ENCODE assay signal across 12 cellular contexts in genomic region chr6:15505463-15505918, GRCh38.
DNase-seq lines count a peak whose midpoint lies in the region; ATAC-seq and TF ChIP-seq lines count a peak whose summit lies in the region.
"Had no signal": no experiment of that assay in that cellular context is flagged by ENCODE, and none has a peak within 500 bp of the region (broad histone marks: within the 10 kb centered on the region; RNA-seq: fewer than 3 reads in every experiment).

No MANE protein-coding gene starts in this region.

- H3K18ac ChIP-seq in neuronal stem cell (ENCODE audit: low read length) = no peak overlapping the region

- peaks cover 18% of the 10 kb centered on the region for H3K79me1 ChIP-seq in neuronal stem cell (ENCODE audit: low read depth, low read length)

- H3K4me1 ChIP-seq in heart right ventricle = peaks cover 15 to 65% (median 52%) of the 10 kb centered on the region in 9 donors
- H3K4me1 ChIP-seq in esophagus (ENCODE audit: control insufficient read depth in 2 of 2, insufficient read depth in 2 of 2, low read length in 1 of 2) = peaks cover 0 to 7% of the 10 kb centered on the region in 2 donors
- peaks cover 0 to 5% of the 10 kb centered on the region in 2 donors for H3K4me1 ChIP-seq in neuronal stem cell (ENCODE audit: control insufficient read depth in 2 of 2, insufficient read depth in 1 of 2, low read depth in 1 of 2, low read length in 2 of 2)
- H3K4me1 ChIP-seq in urinary bladder (ENCODE audit: insufficient read depth) = no peaks in the 10 kb centered on the region

- TF ChIP-seq CTCF in heart right ventricle (IDR thresholded peaks at IDR 0.05) = no peak

- H3K23ac ChIP-seq in neuronal stem cell (ENCODE audit: low read depth, low read length, poor library complexity) = no peak overlapping the region

- WGBS in heart right ventricle, 2 donors = 89 to 92% methylated on average over 18 of the region's 18 CpGs
- 82 to 86% methylated on average over 18 of the region's 18 CpGs for WGBS in esophagus, 2 donors
- WGBS in neuronal stem cell (ENCODE audit: extremely low coverage in 2 of 2, insufficient read length in 2 of 2, insufficient replicate concordance in 1 of 2), 2 donors = no CpG with 5 or more reads among the region's 18 CpGs
- WGBS in urinary bladder = 65% methylated on average over 18 of the region's 18 CpGs

- H3K9me3 ChIP-seq in heart right ventricle (no peaks in the 10 kb centered on the region), esophagus (ENCODE audit: control insufficient read depth in 2 of 2, insufficient read depth in 1 of 2, low read depth in 1 of 2, low read length in 1 of 2) (no peaks in the 10 kb centered on the region), neuronal stem cell (replicated peaks in 1 of 2; ENCODE audit: control insufficient read depth in 2 of 2, insufficient read depth in 1 of 2, low read depth in 1 of 2, low read length in 2 of 2) (no peaks in the 10 kb centered on the region)

- no peak overlapping the region for H2AK5ac ChIP-seq in neuronal stem cell (ENCODE audit: low read depth, low read length)

- H3K14ac ChIP-seq in neuronal stem cell (ENCODE audit: low read length) = peak overlapping the region; percentile 65

- no peak overlapping the region for H3K4me2 ChIP-seq in neuronal stem cell (ENCODE audit: insufficient read depth, low read length, poor library complexity, severe bottlenecking)

- H3K27ac ChIP-seq in heart right ventricle (peak overlapping the region; percentile 46 to 88 (median 78)), esophagus (ENCODE audit: low read depth in 2 of 2, low read length in 1 of 2) (peak overlapping the region; percentile 20 to 35), neuronal stem cell (replicated peaks; ENCODE audit: low read length) (no peak overlapping the region), urinary bladder (ENCODE audit: low read depth) (peak overlapping the region; percentile 14)

- H2BK120ac ChIP-seq in neuronal stem cell (ENCODE audit: low read depth, low read length) = no peak overlapping the region

- ATAC-seq in heart right ventricle = peak in 1 of 8 donors; percentile 2
- no peak for ATAC-seq in left cardiac atrium
- ATAC-seq in HG03039 (IDR thresholded peaks at IDR 0.05; ENCODE audit: unreplicated experiment) = no peak
- no peak for ATAC-seq in left lobe of liver
- ATAC-seq: HCT116 had no signal

- no peak overlapping the region for H2BK5ac ChIP-seq in neuronal stem cell (ENCODE audit: low read length)

- H3K36me3 ChIP-seq in heart right ventricle (peaks cover 0 to 77% (median 0%) of the 10 kb centered on the region in 9 donors), esophagus (ENCODE audit: control insufficient read depth in 2 of 2, insufficient read depth in 2 of 2, low read length in 1 of 2) (peaks cover 15 to 41% of the 10 kb centered on the region in 2 donors), neuronal stem cell (replicated peaks in 1 of 2; ENCODE audit: control insufficient read depth in 2 of 2, insufficient read depth in 2 of 2, low read length in 2 of 2) (peaks cover 38 to 100% of the 10 kb centered on the region in 2 donors), urinary bladder (ENCODE audit: insufficient read depth) (peaks cover 2% of the 10 kb centered on the region)

- intact Hi-C loops in heart right ventricle (cut with DNase I) = loop anchor here in 5 of 10 donors (2.0 to 10.0 kb wide), 5 partner anchors 109 to 1381 kb away; no protein-coding TSS in a partner anchor
- intact Hi-C loops in left cardiac atrium (cut with DNase I) = loop anchor here in 1 of 2 donors (10.0 kb wide), 1 partner anchor 119 kb away; no protein-coding TSS in a partner anchor

- H4K8ac ChIP-seq in neuronal stem cell (ENCODE audit: low read depth, low read length) = no peak overlapping the region

- peak overlapping the region; percentile 54 for H3K9ac ChIP-seq in neuronal stem cell (ENCODE audit: low read depth, low read length, poor library complexity)

- no peak overlapping the region for H2AFZ ChIP-seq in neuronal stem cell (ENCODE audit: low read length)

- H2BK15ac ChIP-seq in neuronal stem cell (ENCODE audit: low read length) = no peak overlapping the region

- DNase-seq in heart right ventricle (no peak), left cardiac atrium (no peak), neuronal stem cell (ENCODE audit: low spot score) (no peak), NCI-H446 treated with DMSO at 0.1 percent for 48 hours (lab: John Stamatoyannopoulos, UW) (no peak), left lobe of liver (ENCODE audit: low spot score) (no peak)
- DNase-seq: activated T-cell treated with anti-CD3 and anti-CD28 coated beads for 4 hours, AML-193, NCI-H1436 had no signal

- no peaks in the 10 kb centered on the region for H3K27me3 ChIP-seq in heart right ventricle
- H3K27me3 ChIP-seq in esophagus (ENCODE audit: control insufficient read depth in 1 of 2, insufficient read depth in 2 of 2, low read length in 2 of 2) = no peaks in the 10 kb centered on the region
- H3K27me3 ChIP-seq in neuronal stem cell (ENCODE audit: control insufficient read depth in 3 of 3, insufficient read depth in 3 of 3, low read depth in 1 of 3, low read length in 3 of 3) = no peaks in the 10 kb centered on the region

- H2BK12ac ChIP-seq in neuronal stem cell (ENCODE audit: low read length) = peak overlapping the region; percentile 26

- no peak overlapping the region for H3K4ac ChIP-seq in neuronal stem cell (ENCODE audit: low read length)

- no peak overlapping the region for H4K91ac ChIP-seq in neuronal stem cell (ENCODE audit: low read depth, low read length, poor library complexity)

- H3K4me3 ChIP-seq in heart right ventricle (peak overlapping the region in 8 of 10 donors; percentile 6 to 42 (median 28)), esophagus (ENCODE audit: low read depth in 1 of 2, low read length in 2 of 2) (no peak overlapping the region), neuronal stem cell (ENCODE audit: low read length in 2 of 2) (peak overlapping the region in 1 of 2 donors; percentile 56), urinary bladder (ENCODE audit: low read depth, low read length) (no peak overlapping the region)

Comparison
In these comparisons a context has a peak if more than half of its experiments do, and no peak if none do; other contexts are left out.
1. H3K4me3 ChIP-seq: peak in heart right ventricle (8 of 10); none in esophagus (0 of 2) and urinary bladder (single experiment).